Comparison of ENCODE assay signal across 19 cellular contexts in the genomic region with DNA sequence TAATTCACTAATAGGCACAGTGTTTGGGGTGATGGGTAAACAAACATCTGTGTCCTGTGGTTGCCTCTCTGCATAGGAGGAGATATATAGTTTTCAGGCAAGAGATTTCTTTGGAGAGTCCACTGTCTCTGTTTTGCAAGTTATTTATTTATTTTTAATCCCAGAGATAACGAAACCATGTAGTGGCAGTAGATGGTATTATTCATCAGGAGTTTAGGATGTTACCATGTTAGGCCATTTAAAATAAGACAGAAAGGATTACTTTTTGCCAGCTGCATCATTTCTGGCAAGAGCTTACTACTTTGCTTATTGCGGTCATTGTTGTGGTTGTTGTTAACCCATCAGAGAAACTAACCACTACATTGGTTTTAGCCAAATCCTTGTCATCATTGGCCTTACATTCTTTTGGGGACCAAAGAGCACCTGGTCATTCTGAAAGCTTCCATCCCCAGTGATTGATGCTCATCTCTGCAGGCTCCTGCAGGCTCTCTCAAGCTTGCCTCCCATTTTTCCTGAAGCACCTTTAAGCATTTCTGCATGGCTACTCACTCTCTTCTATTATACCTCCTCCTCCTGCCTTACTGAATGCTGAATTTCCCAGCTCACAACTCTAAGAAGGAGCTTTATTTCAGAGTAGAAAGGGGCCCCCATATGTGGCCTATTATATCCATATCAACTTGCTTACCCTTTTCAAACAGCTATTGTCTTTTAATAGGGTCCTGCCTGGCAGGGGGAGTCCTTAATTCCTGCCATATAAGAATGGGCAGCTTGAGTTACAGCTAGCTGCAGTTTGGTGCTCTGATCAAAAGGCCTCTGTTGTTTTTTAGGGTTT.
DNase-seq lines count a peak whose midpoint lies in the region; ATAC-seq, FAIRE-seq and TF ChIP-seq lines count a peak whose summit lies in the region.
"Had no signal": no experiment of that assay in that cellular context is flagged by ENCODE, and none has a peak within 500 bp of the region (broad histone marks: within the 10 kb centered on the region; RNA-seq: fewer than 3 reads in every experiment).

No MANE protein-coding gene starts in this region.

- POLR2A ChIA-PET in IMR-90 (lab: Charles Lee; ENCODE audit: unreplicated experiment), result no interaction called here
- POLR2A ChIA-PET in GM12878 (lab: Charles Lee), result interaction anchor here (0.6 to 1.5 kb wide), 3 partner anchors 9 to 85 kb away, joined by 3 to 5 read pairs (median 3); no protein-coding TSS in a partner anchor

- H3K9me1 ChIP-seq in IMR-90 (ENCODE audit: insufficient read depth, low read length), result no peaks in the 10 kb centered on the region

- H3K79me1 ChIP-seq in IMR-90 (ENCODE audit: low read depth in 1 of 2, low read length in 2 of 2), result no peaks in the 10 kb centered on the region; a peak in 2 of 4 replicates
- H3K79me1 ChIP-seq in neuronal stem cell (ENCODE audit: low read depth, low read length), result no peaks in the 10 kb centered on the region

- intact Hi-C loops in IMR-90 (cut with micrococcal nuclease) (no loop called here), GM12878 (cut with micrococcal nuclease; ENCODE audit: unreplicated experiment) (no loop called here), cardiac septum (cut with DNase I) (no loop called here)

- in situ Hi-C loops in IMR-90 (cut with MboI; ENCODE audit: low sequenced_read_pairs) (no loop called here), GM12878 (cut with MboI) (no loop called here)

- H4K91ac ChIP-seq in IMR-90 (ENCODE audit: insufficient read depth, low read depth, low read length) (no peak overlapping the region), neuronal stem cell (ENCODE audit: low read depth, low read length, poor library complexity) (no peak overlapping the region)

- no peak overlapping the region for H4K5ac ChIP-seq in IMR-90 (ENCODE audit: low read depth, low read length)

- H3K9me3 ChIP-seq in IMR-90 (ENCODE audit: control insufficient read depth, insufficient read depth, low read length) (no peaks in the 10 kb centered on the region), GM12878 (replicated peaks; ENCODE audit: control insufficient read depth, insufficient read depth, low read length) (peaks cover 4% of the 10 kb centered on the region; the same call in 2 of the 3 replicates), neuronal stem cell (replicated peaks in 1 of 2; ENCODE audit: control insufficient read depth in 2 of 2, insufficient read depth in 1 of 2, low read depth in 1 of 2, low read length in 2 of 2) (peaks cover 0 to 7% of the 10 kb centered on the region in 2 donors)
- H3K9me3 ChIP-seq: SJSA1 had no signal

- TF ChIP-seq POLR2A in IMR-90 (IDR thresholded peaks at IDR 0.05; ENCODE audit: low read depth, low read length) (no peak), GM12878 (IDR thresholded peaks at IDR 0.05; ENCODE audit: low read depth, low read length) (no peak)

- no peaks in the 10 kb centered on the region for H3K27me3 ChIP-seq in IMR-90 (ENCODE audit: control insufficient read depth, insufficient read depth, low read length)
- H3K27me3 ChIP-seq in GM12878 (replicated peaks in 1 of 2; ENCODE audit: control insufficient read depth in 2 of 2, insufficient read depth in 2 of 2, low read length in 1 of 2), result no peaks in the 10 kb centered on the region
- no peaks in the 10 kb centered on the region for H3K27me3 ChIP-seq in neuronal stem cell (ENCODE audit: control insufficient read depth in 3 of 3, insufficient read depth in 3 of 3, low read depth in 1 of 3, low read length in 3 of 3)
- H3K27me3 ChIP-seq: BLaER1 treated with 17β-estradiol and CSF1 and Interleukin-3, amounts not matched to agents 10 nM and 100 nM had no signal

- no peak overlapping the region for H3K4me3 ChIP-seq in IMR-90 (ENCODE audit: insufficient read depth, low read depth, low read length)
- no peak overlapping the region for H3K4me3 ChIP-seq in GM12878
- H3K4me3 ChIP-seq in neuronal stem cell (ENCODE audit: low read length in 2 of 2), result no peak overlapping the region
- H3K4me3 ChIP-seq: BLaER1 treated with 17β-estradiol and CSF1 and Interleukin-3, amounts not matched to agents 10 nM and 100 nM; SJSA1 had no signal

- no peak overlapping the region for H2AK9ac ChIP-seq in IMR-90 (replicated peaks; ENCODE audit: low read depth, low read length, poor library complexity)

- dilution Hi-C loops in IMR-90 (cut with HindIII; ENCODE audit: low sequenced_read_pairs, unreplicated experiment), result no loop called here

- TF ChIP-seq RAD21 in IMR-90 (IDR thresholded peaks at IDR 0.05; ENCODE audit: low read length), result no peak
- TF ChIP-seq RAD21 in GM12878 (IDR thresholded peaks at IDR 0.05; ENCODE audit: insufficient read depth, low read depth, low read length), result no peak

- H2BK5ac ChIP-seq in IMR-90 (ENCODE audit: low read depth, low read length, poor library complexity, severe bottlenecking) (no peak overlapping the region), neuronal stem cell (ENCODE audit: low read length) (no peak overlapping the region)

- TF ChIP-seq CTCF in IMR-90 (conservative IDR thresholded peaks at IDR 0.05; ENCODE audit: low read depth, low read length), result no peak
- TF ChIP-seq CTCF in GM12878 (IDR thresholded peaks at IDR 0.05 in 2 of 3, conservative IDR thresholded peaks at IDR 0.05 in 1 of 3; ENCODE audit: control insufficient read depth in 2 of 3, extremely low read depth in 1 of 3, insufficient read depth in 1 of 3, low read depth in 3 of 3, low read length in 3 of 3), result no peak

- RAD21 ChIA-PET in GM12878 (lab: Charles Lee; ENCODE audit: unreplicated experiment), result interaction anchor here (0.9 to 1.2 kb wide), 5 partner anchors 35 to 111 kb away, joined by 3 to 8 read pairs (median 3); a partner anchor contains a TSS

- no peaks in the 10 kb centered on the region for H3K79me2 ChIP-seq in GM12878 (ENCODE audit: control insufficient read depth, insufficient read depth, low read length)

- FAIRE-seq in GM12878 (lab: Jason Lieb, UNC) (no peak), HTR-8/SVneo (lab: Jason Lieb, UNC) (no peak)
- FAIRE-seq: endothelial cell of umbilical vein, keratinocyte, small intestine had no signal

- H3K4me2 ChIP-seq in IMR-90 (ENCODE audit: low read depth, low read length) (peak overlapping the region; percentile 40; the same call in 1 of the 2 replicates), GM12878 (ENCODE audit: control insufficient read depth, insufficient read depth) (no peak overlapping the region; the same call in 1 of the 2 replicates), neuronal stem cell (ENCODE audit: insufficient read depth, low read length, poor library complexity, severe bottlenecking) (no peak overlapping the region)
- H3K4me2 ChIP-seq: BLaER1 treated with 17β-estradiol and CSF1 and Interleukin-3, amounts not matched to agents 10 nM and 100 nM had no signal

- H4K8ac ChIP-seq in IMR-90 (ENCODE audit: low read depth in 2 of 2, low read length in 2 of 2) (no peak overlapping the region), neuronal stem cell (ENCODE audit: low read depth, low read length) (no peak overlapping the region)

- CTCF ChIA-PET in IMR-90 (lab: Yijun Ruan, JAX), result interaction anchor here (0.6 kb wide), 1 partner anchor 95 kb away, joined by 3 read pairs; no protein-coding TSS in a partner anchor
- CTCF ChIA-PET in GM12878 (lab: Yijun Ruan, JAX), result interaction anchor here (0.9 to 1.7 kb wide), 7 partner anchors 10 to 132 kb away, joined by 3 to 4 read pairs (median 3); no protein-coding TSS in a partner anchor

- no peak overlapping the region for H3K4ac ChIP-seq in IMR-90 (ENCODE audit: low read depth, low read length)
- no peak overlapping the region for H3K4ac ChIP-seq in neuronal stem cell (ENCODE audit: low read length)

- H3K18ac ChIP-seq in IMR-90 (ENCODE audit: low read depth, low read length) (no peak overlapping the region), neuronal stem cell (ENCODE audit: low read length) (no peak overlapping the region)

- H2AFZ ChIP-seq in IMR-90 (replicated peaks; ENCODE audit: low read length, poor library complexity), result no peak overlapping the region
- no peak overlapping the region for H2AFZ ChIP-seq in GM12878 (ENCODE audit: control insufficient read depth, low read depth, low read length)
- H2AFZ ChIP-seq in neuronal stem cell (ENCODE audit: low read length), result no peak overlapping the region

- H2AK5ac ChIP-seq in IMR-90 (ENCODE audit: low read depth, low read length), result no peak overlapping the region
- no peak overlapping the region for H2AK5ac ChIP-seq in neuronal stem cell (ENCODE audit: low read depth, low read length)

- ATAC-seq in GM21717 (IDR thresholded peaks at IDR 0.05; ENCODE audit: unreplicated experiment), result peak; percentile 41
- ATAC-seq in IMR-90 (ENCODE audit: low read depth), result peak; percentile 82
- ATAC-seq in GM12878, result peak; percentile 66
- ATAC-seq: activated T-cell treated with anti-CD3 and anti-CD28 coated beads, Interleukin-2, amount 50 U/mL, for 4 hours; stimulated activated naive CD8-positive, alpha-beta T cell treated with anti-CD3 and anti-CD28 coated beads, Interleukin-15, amount 100 ng/mL, for 72 hours had no signal

- H2BK12ac ChIP-seq in neuronal stem cell (ENCODE audit: low read length), result no peak overlapping the region

- peak; percentile 27 for DNase-seq in IMR-90
- peak; percentile 42 for DNase-seq in GM12878 (ENCODE audit: low read depth, low spot score)
- peak; percentile 58 for DNase-seq in neuronal stem cell (ENCODE audit: low spot score)
- DNase-seq in cardiac septum (ENCODE audit: low spot score), result no peak
- no peak for DNase-seq in HTR-8/SVneo (ENCODE audit: insufficient read length, low spot score)
- DNase-seq in NCI-H226, result no peak
- DNase-seq: activated CD4-positive, alpha-beta T cell treated with anti-CD3 and anti-CD28 coated beads, Interleukin-2, amount 50 U/mL, for 1 hour; activated T-cell treated with anti-CD3 and anti-CD28 coated beads, Interleukin-2, amount 50 U/mL, for 4 hours; cerebellar nuclear complex; DND-41; NCI-H345; OCI-M1; small intestine; stimulated activated naive CD8-positive, alpha-beta T cell treated with anti-CD3 and anti-CD28 coated beads, Interleukin-15, amount 100 ng/mL, for 72 hours had no signal

- no peak overlapping the region for H2BK20ac ChIP-seq in IMR-90 (ENCODE audit: low read depth, low read length)

- H2BK120ac ChIP-seq in IMR-90 (ENCODE audit: low read depth, low read length) (no peak overlapping the region), neuronal stem cell (ENCODE audit: low read depth, low read length) (no peak overlapping the region)

- H2BK15ac ChIP-seq in IMR-90 (ENCODE audit: low read depth, low read length) (no peak overlapping the region), neuronal stem cell (ENCODE audit: low read length) (no peak overlapping the region)

- no peaks in the 10 kb centered on the region for H4K20me1 ChIP-seq in IMR-90 (ENCODE audit: insufficient read depth, low read length)
- no peaks in the 10 kb centered on the region for H4K20me1 ChIP-seq in GM12878 (ENCODE audit: control insufficient read depth, insufficient read depth)
- H4K20me1 ChIP-seq: BLaER1 treated with 17β-estradiol and CSF1 and Interleukin-3, amounts not matched to agents 10 nM and 100 nM had no signal

- BruUV-seq in IMR-90 (replicated peaks; lab: Mats Ljungman, UMichigan) (no TSS peak), GM12878 (replicated peaks; lab: Mats Ljungman, UMichigan) (no TSS peak)

- no CpG with 5 or more reads among the region's 2 CpGs for WGBS in IMR-90 (ENCODE audit: extremely low coverage in 2 of 2, insufficient read length in 1 of 2), 2 experiments
- 33% methylated on average over 2 of the region's 2 CpGs for WGBS in GM12878 (ENCODE audit: insufficient coverage, insufficient replicate concordance, low lambda C conversion rate, missing lambda C conversion rate)
- no CpG with 5 or more reads among the region's 2 CpGs for WGBS in neuronal stem cell (ENCODE audit: extremely low coverage in 2 of 2, insufficient read length in 2 of 2, insufficient replicate concordance in 1 of 2), 2 donors

- H3K23ac ChIP-seq in IMR-90 (ENCODE audit: low read depth, low read length) (no peak overlapping the region), neuronal stem cell (ENCODE audit: low read depth, low read length, poor library complexity) (no peak overlapping the region)

- H3K14ac ChIP-seq in IMR-90 (replicated peaks; ENCODE audit: low read depth, low read length), result no peak overlapping the region
- H3K14ac ChIP-seq in neuronal stem cell (ENCODE audit: low read length), result no peak overlapping the region

- 0 out of 2 replicates have a peak, but pooled peaks cover 1% of the 10 kb centered on the region for H3K4me1 ChIP-seq in IMR-90 (ENCODE audit: control insufficient read depth, insufficient read depth, low read length)
- peaks cover 14% of the 10 kb centered on the region for H3K4me1 ChIP-seq in GM12878 (ENCODE audit: control insufficient read depth, insufficient read depth, low read length)
- H3K4me1 ChIP-seq in neuronal stem cell (ENCODE audit: control insufficient read depth in 2 of 2, insufficient read depth in 1 of 2, low read depth in 1 of 2, low read length in 2 of 2), result peaks cover 2 to 18% of the 10 kb centered on the region in 2 donors
- H3K4me1 ChIP-seq: BLaER1 treated with 17β-estradiol and CSF1 and Interleukin-3, amounts not matched to agents 10 nM and 100 nM had no signal

- SMC1A ChIA-PET in GM12878 (lab: Charles Lee; ENCODE audit: uncharacterized antibody, unreplicated experiment), result interaction anchor here (0.5 to 1.9 kb wide), 10 partner anchors 10 to 53 kb away, joined by 3 to 8 read pairs (median 3); no protein-coding TSS in a partner anchor

- H3K9ac ChIP-seq in IMR-90 (ENCODE audit: low read depth, low read length), result no peak overlapping the region
- H3K9ac ChIP-seq in GM12878 (ENCODE audit: control insufficient read depth, insufficient read depth, low read length), result no peak overlapping the region
- H3K9ac ChIP-seq in neuronal stem cell (ENCODE audit: low read depth, low read length, poor library complexity), result no peak overlapping the region
- H3K9ac ChIP-seq: BLaER1 treated with 17β-estradiol and CSF1 and Interleukin-3, amounts not matched to agents 10 nM and 100 nM had no signal

- no peak overlapping the region for H3K56ac ChIP-seq in IMR-90 (ENCODE audit: extremely low read depth, insufficient read depth, low read length)

- H3K27ac ChIP-seq in IMR-90 (ENCODE audit: insufficient read depth, low read length) (no peak overlapping the region), GM12878 (ENCODE audit: control insufficient read depth, insufficient read depth) (no peak overlapping the region), neuronal stem cell (replicated peaks; ENCODE audit: low read length) (peak overlapping the region; percentile 67)
- H3K27ac ChIP-seq: BLaER1 treated with 17β-estradiol and CSF1 and Interleukin-3, amounts not matched to agents 10 nM and 100 nM; SJSA1 had no signal

- no peaks in the 10 kb centered on the region for H3K36me3 ChIP-seq in IMR-90 (ENCODE audit: control insufficient read depth, insufficient read depth, low read length)
- no peaks in the 10 kb centered on the region for H3K36me3 ChIP-seq in GM12878 (ENCODE audit: control insufficient read depth in 2 of 2, insufficient read depth in 2 of 2, low read length in 1 of 2)
- H3K36me3 ChIP-seq in neuronal stem cell (replicated peaks in 1 of 2; ENCODE audit: control insufficient read depth in 2 of 2, insufficient read depth in 2 of 2, low read length in 2 of 2), result no peaks in the 10 kb centered on the region
- H3K36me3 ChIP-seq: BLaER1 treated with 17β-estradiol and CSF1 and Interleukin-3, amounts not matched to agents 10 nM and 100 nM; SJSA1 had no signal

- TF ChIP-seq EP300 in GM12878 (IDR thresholded peaks at IDR 0.05; ENCODE audit: borderline replicate concordance in 1 of 2, control insufficient read depth in 1 of 2, low read depth in 2 of 2, low read length in 2 of 2), result no peak; a peak in 1 of 4 replicates

Comparison
In these comparisons a context has a peak if more than half of its experiments do, and no peak if none do; other contexts are left out.
1. DNase-seq: peak in IMR-90 (single experiment), GM12878 (single experiment) and neuronal stem cell (single experiment); none in cardiac septum (single experiment), HTR-8/SVneo (single experiment) and NCI-H226 (single experiment).
2. Peak in every context shown above with its lines, with median percentiles within 50 percentile points of each other: ATAC-seq.